ENCODE assay signal across 8 cellular contexts in genomic region chr15:93035953-93036810, GRCh38. TPM values are rescaled to one million over a fixed set of nuclear protein-coding genes. Genes with fewer than 3 reads are reported as not detected.
DNase-seq lines count a peak whose midpoint lies in the region; ATAC-seq, FAIRE-seq and TF ChIP-seq lines count a peak whose summit lies in the region.

No MANE protein-coding gene starts in this region.

- H3K36me3 ChIP-seq in keratinocyte (ENCODE audit: control insufficient read depth in 2 of 2, extremely low read depth in 1 of 2, insufficient read depth in 2 of 2, low read length in 2 of 2): no peaks in the 10 kb centered on the region

- H3K4me3 Mint-ChIP-seq in activated naive CD8-positive, alpha-beta T cell treated with anti-CD3 and anti-CD28 coated beads, Interleukin-2, amount 10 ng/mL, durations not matched to agents 7 days and 5 days: no peak overlapping the region

- FAIRE-seq in keratinocyte (lab: Jason Lieb, UNC): no peak

- H3K9ac ChIP-seq in keratinocyte (ENCODE audit: control insufficient read depth, extremely low read depth, insufficient read depth, low read length): no peak overlapping the region

- H3K27ac Mint-ChIP-seq in activated naive CD8-positive, alpha-beta T cell treated with anti-CD3 and anti-CD28 coated beads, Interleukin-2, amount 10 ng/mL, durations not matched to agents 7 days and 5 days: peak overlapping the region; percentile 70

- peaks cover 6% of the 10 kb centered on the region for H3K4me1 Mint-ChIP-seq in activated naive CD8-positive, alpha-beta T cell treated with anti-CD3 and anti-CD28 coated beads, Interleukin-2, amount 10 ng/mL, durations not matched to agents 7 days and 5 days

- dilution Hi-C loops in keratinocyte (cut with MboI; ENCODE audit: extremely low pct_ligation_motif_present, low sequenced_read_pairs): no loop called here

- TF ChIP-seq CTCF in keratinocyte (optimal IDR thresholded peaks at IDR 0.05 in 1 of 3, IDR thresholded peaks at IDR 0.05 in 1 of 3, conservative IDR thresholded peaks at IDR 0.05 in 1 of 3; ENCODE audit: extremely low read depth in 1 of 3, insufficient read depth in 2 of 3, low read length in 3 of 3): peak; percentile 44 to 71 (median 50)

- ATAC-seq in GM18907 (IDR thresholded peaks at IDR 0.05; ENCODE audit: unreplicated experiment): peak; percentile 86
- ATAC-seq in HG03159 (IDR thresholded peaks at IDR 0.05; ENCODE audit: unreplicated experiment): peak; percentile 80
- peak; percentile 81 for ATAC-seq in activated naive CD8-positive, alpha-beta T cell treated with anti-CD3 and anti-CD28 coated beads, Interleukin-2, amount 10 ng/mL, durations not matched to agents 7 days and 5 days (ENCODE audit: low read depth)

- peaks cover 1% of the 10 kb centered on the region for H3K27me3 Mint-ChIP-seq in activated naive CD8-positive, alpha-beta T cell treated with anti-CD3 and anti-CD28 coated beads, Interleukin-2, amount 10 ng/mL, durations not matched to agents 7 days and 5 days

- H3K27ac ChIP-seq in keratinocyte (ENCODE audit: control insufficient read depth, insufficient read depth, low read length): no peak overlapping the region

- no peaks in the 10 kb centered on the region for H3K9me3 ChIP-seq in keratinocyte (ENCODE audit: control insufficient read depth, low read depth, low read length)

- no peaks in the 10 kb centered on the region for H3K9me1 ChIP-seq in keratinocyte (ENCODE audit: control insufficient read depth, extremely low read depth, insufficient read depth, low read length)

- H3K27me3 ChIP-seq in keratinocyte (ENCODE audit: control insufficient read depth, extremely low read depth, insufficient read depth, low read length): peaks cover 8% of the 10 kb centered on the region

- no peak overlapping the region for H3K4me3 ChIP-seq in keratinocyte (ENCODE audit: control insufficient read depth in 2 of 3, extremely low read depth in 1 of 3, insufficient read depth in 2 of 3, low read depth in 1 of 3, low read length in 3 of 3)

- H3K36me3 Mint-ChIP-seq in activated naive CD8-positive, alpha-beta T cell treated with anti-CD3 and anti-CD28 coated beads, Interleukin-2, amount 10 ng/mL, durations not matched to agents 7 days and 5 days: no peaks in the 10 kb centered on the region

- no peaks in the 10 kb centered on the region for H4K20me1 ChIP-seq in keratinocyte (ENCODE audit: control insufficient read depth, extremely low read depth, insufficient read depth, low read length)

- H2AFZ ChIP-seq in keratinocyte (ENCODE audit: control insufficient read depth, low read length): no peak overlapping the region

- DNase-seq in AML-193 (lab: John Stamatoyannopoulos, UW) (peak; percentile 37 to 49), keratinocyte (ENCODE audit: low read depth, low spot score) (no peak), NCI-H2227 (lab: John Stamatoyannopoulos, UW; ENCODE audit: unreplicated experiment) (no peak)
- peak; percentile 51 for DNase-seq in activated naive CD8-positive, alpha-beta T cell treated with anti-CD3 and anti-CD28 coated beads, Interleukin-2, amount 10 ng/mL, durations not matched to agents 7 days and 5 days
- peak; percentile 8 for DNase-seq in stimulated activated CD8-positive, alpha-beta memory T cell treated with anti-CD3 and anti-CD28 coated beads, Interleukin-15, amount 100 ng/mL, for 24 hours (ENCODE audit: low read depth)

- peaks cover 7% of the 10 kb centered on the region for H3K4me1 ChIP-seq in keratinocyte (ENCODE audit: control insufficient read depth, extremely low read depth, insufficient read depth, low read length)

- no peaks in the 10 kb centered on the region for H3K79me2 ChIP-seq in keratinocyte (ENCODE audit: control insufficient read depth, insufficient read depth, low read length)

- POLR2A ChIA-PET in activated naive CD8-positive, alpha-beta T cell treated with anti-CD3 and anti-CD28 coated beads, Interleukin-2, amount 10 ng/mL, durations not matched to agents 7 days and 5 days (lab: Charles Lee): no interaction called here

- no peaks in the 10 kb centered on the region for H3K9me3 Mint-ChIP-seq in activated naive CD8-positive, alpha-beta T cell treated with anti-CD3 and anti-CD28 coated beads, Interleukin-2, amount 10 ng/mL, durations not matched to agents 7 days and 5 days

- no peak overlapping the region for H3K4me2 ChIP-seq in keratinocyte (ENCODE audit: control insufficient read depth, extremely low read depth, insufficient read depth, low read depth, low read length)

TF ChIP-seq in PFSK-1, 5 proteins besides CTCF, POLR2A, EP300 and RAD21:
- TF ChIP-seq TAF1 (IDR thresholded peaks at IDR 0.05; ENCODE audit: borderline replicate concordance, insufficient read depth, low read length): no peak
- TF ChIP-seq FOXP2 (optimal IDR thresholded peaks at IDR 0.05; ENCODE audit: borderline replicate concordance, extremely low read depth, extremely low read length, insufficient read depth): peak; percentile 24

RNA-seq across cellular contexts. Expression of gene RGMA, which starts 52.8 kb away (rescaled TPM):
- polyA plus RNA-seq in PFSK-1 (2012; ENCODE audit: insufficient read length, low read depth): 12.9 TPM
- under 1 TPM in 1 of 2 experiments, not detected in 1; 0.30 TPM for total RNA-seq in activated naive CD8-positive, alpha-beta T cell treated with anti-CD3 and anti-CD28 coated beads, Interleukin-2, amount 10 ng/mL, durations not matched to agents 7 days and 5 days
- polyA plus RNA-seq in keratinocyte: 0.18 to 0.32 TPM (median 0.22 TPM) in 3 replicates
- 0.24 TPM for polyA plus RNA-seq in keratinocyte (2011; ENCODE audit: low read depth)
- 0.17 and 0.30 TPM in 2 replicates for polyA plus RNA-seq in keratinocyte (2011; cell fraction: cytosol; rRNA removed)
- polyA plus RNA-seq in keratinocyte (2011; cell fraction: nucleus; rRNA removed): 0.25 and 0.91 TPM in 2 replicates
- polyA plus RNA-seq in keratinocyte (2012; ENCODE audit: low replicate concordance): 0.54 and 3.3 TPM in 2 replicates
- 0.13 to 1.0 TPM (median 0.83 TPM) in 3 replicates for polyA minus RNA-seq in keratinocyte
- polyA minus RNA-seq in keratinocyte (2011; cell fraction: cytosol; rRNA and poly(A)+ RNA removed): 0.96 TPM
- polyA minus RNA-seq in keratinocyte (2011; cell fraction: nucleus; rRNA and poly(A)+ RNA removed): 0.63 TPM in 1 of 2 replicates, not detected in the other

Comparison
In these comparisons a context has a peak if more than half of its experiments do, and no peak if none do; other contexts are left out.
1. DNase-seq: peak in AML-193 (2 of 2), activated naive CD8-positive, alpha-beta T cell treated with anti-CD3 and anti-CD28 coated beads, Interleukin-2, amount 10 ng/mL, durations not matched to agents 7 days and 5 days (single experiment) and stimulated activated CD8-positive, alpha-beta memory T cell treated with anti-CD3 and anti-CD28 coated beads, Interleukin-15, amount 100 ng/mL, for 24 hours (single experiment); none in keratinocyte (single experiment) and NCI-H2227 (single experiment).
2. Peak in every context shown above with its lines, with median percentiles within 50 percentile points of each other: ATAC-seq.